ENCODE assay signal across 8 cellular contexts in the genomic region with DNA sequence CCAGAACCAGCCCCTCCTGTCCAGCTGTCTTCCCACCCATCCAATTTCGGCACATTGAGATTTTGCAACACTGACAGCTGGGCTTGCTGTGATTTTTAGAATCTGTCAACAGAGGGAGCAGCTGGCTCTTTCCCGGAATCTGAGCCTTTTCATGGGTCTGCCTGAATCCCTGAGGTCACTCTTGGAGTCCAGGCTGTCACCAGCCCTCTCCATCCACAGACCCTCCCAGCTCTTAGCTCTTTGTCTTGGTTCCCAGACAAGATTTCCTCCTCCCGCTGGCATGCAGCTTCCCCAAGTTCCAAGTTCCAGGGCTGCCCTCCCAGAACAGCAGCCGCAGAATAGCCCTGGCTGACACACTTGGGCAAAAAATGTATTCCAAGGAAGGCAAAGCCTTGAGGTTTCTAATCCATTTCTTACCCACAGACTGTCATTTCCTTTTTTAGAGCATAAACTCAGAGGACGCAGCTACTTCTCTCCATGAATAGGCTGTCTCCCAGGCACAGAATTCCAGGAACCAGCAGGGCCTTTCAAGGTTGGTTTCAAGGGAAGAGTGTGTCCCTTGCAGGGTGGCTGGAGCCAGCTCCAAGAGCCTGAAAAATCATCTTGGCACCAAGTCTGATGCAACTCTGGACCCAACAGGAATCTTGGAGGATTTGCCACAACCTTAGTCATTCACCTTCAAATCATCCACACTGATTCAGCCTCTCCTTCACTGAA. TPM values are rescaled to one million over a fixed set of nuclear protein-coding genes. Genes with fewer than 3 reads are reported as not detected.
A peak's percentile ranks its signal among the peaks of the same experiment; 100 is the strongest.
DNase-seq lines count a peak whose midpoint lies in the region; ATAC-seq and TF ChIP-seq lines count a peak whose summit lies in the region.

No MANE protein-coding gene starts in this region.

- peaks cover 26% of the 10 kb centered on the region for H3F3A ChIP-seq in GM23248 (ENCODE audit: insufficient read depth)

- no peak for TF ChIP-seq POLR2A in sigmoid colon (IDR thresholded peaks at IDR 0.05)

- H3K9ac ChIP-seq in GM23248 = peak overlapping the region; percentile 47; the same call in 1 of the 2 replicates

- ATAC-seq in activated naive CD4-positive, alpha-beta T cell treated with anti-CD3 and anti-CD28 coated beads, Interleukin-2, amount 50 U/mL, for 72 hours = no peak

- DNase-seq in GM23248 = peak; percentile 71
- DNase-seq in SW480 (ENCODE audit: low spot score) = peak; percentile 43
- peak; percentile 63 to 64 for DNase-seq in cardiac muscle cell (ENCODE audit: low read depth in 1 of 2, low spot score in 1 of 2)
- no peak for DNase-seq in sigmoid colon
- no peak for DNase-seq in germinal center (ENCODE audit: low spot score)
- DNase-seq in stimulated activated CD4-positive, alpha-beta T cell treated with anti-CD3 and anti-CD28 coated beads, Interleukin-4, amount 100 ng/mL, for 24 hours = no peak
- DNase-seq in activated naive CD4-positive, alpha-beta T cell treated with anti-CD3 and anti-CD28 coated beads, Interleukin-2, amount 50 U/mL, for 72 hours (ENCODE audit: low spot score in 2 of 2) = no peak
- DNase-seq in stimulated activated CD4-positive, alpha-beta T cell treated with anti-CD3 and anti-CD28 coated beads, Interleukin-2, amount 100 ng/mL, for 24 hours = no peak

- H2AFZ ChIP-seq in GM23248 = peak overlapping the region; percentile 78

- TF ChIP-seq EP300 in sigmoid colon (IDR thresholded peaks at IDR 0.05) = no peak

- no peaks in the 10 kb centered on the region for H4K20me1 ChIP-seq in GM23248 (ENCODE audit: insufficient read depth)

- no peaks in the 10 kb centered on the region for H3K79me2 ChIP-seq in GM23248 (ENCODE audit: insufficient read depth)

- H3K36me3 Mint-ChIP-seq in activated naive CD4-positive, alpha-beta T cell treated with anti-CD3 and anti-CD28 coated beads, Interleukin-2, amount 50 U/mL, for 72 hours = no peaks in the 10 kb centered on the region

- peak overlapping the region; percentile 33; the same call in 1 of the 2 replicates for H3K4me3 ChIP-seq in GM23248
- H3K4me3 ChIP-seq in cardiac muscle cell = no peak overlapping the region
- no peak overlapping the region for H3K4me3 ChIP-seq in sigmoid colon

- H3K9me2 ChIP-seq in GM23248 (ENCODE audit: insufficient read depth) = no peaks in the 10 kb centered on the region

- peak overlapping the region; percentile 76 for H3K27ac ChIP-seq in GM23248
- H3K27ac ChIP-seq in cardiac muscle cell = no peak overlapping the region
- peak overlapping the region; percentile 29 to 68 (median 37) for H3K27ac ChIP-seq in sigmoid colon

- peak overlapping the region; percentile 38 for H3K4me2 ChIP-seq in GM23248 (ENCODE audit: unreplicated experiment)

- H3K9me3 ChIP-seq in GM23248 (ENCODE audit: low read depth) (no peaks in the 10 kb centered on the region), cardiac muscle cell (ENCODE audit: low read depth) (no peaks in the 10 kb centered on the region), sigmoid colon (no peaks in the 10 kb centered on the region)

- H3K4me1 ChIP-seq in GM23248 (ENCODE audit: insufficient read depth) (peaks cover 20% of the 10 kb centered on the region), cardiac muscle cell (ENCODE audit: low read depth) (no peaks in the 10 kb centered on the region), sigmoid colon (peaks cover 0 to 12% (median 6%) of the 10 kb centered on the region in 4 donors)

- in situ Hi-C loops in GM23248 (cut with MboI) = no loop called here

- WGBS in GM23248 (ENCODE audit: low coverage in 1 of 2, low lambda C conversion rate in 2 of 2, missing lambda C conversion rate in 2 of 2), 2 experiments = 3 to 7% methylated on average over 5 of the region's 5 CpGs
- WGBS in sigmoid colon, 2 donors = 40 to 42% methylated on average over 5 of the region's 5 CpGs

- TF ChIP-seq CTCF in cardiac muscle cell (IDR thresholded peaks at IDR 0.05; ENCODE audit: low read depth, low read length) = peak; percentile 63
- TF ChIP-seq CTCF in sigmoid colon (IDR thresholded peaks at IDR 0.05) = no peak

- H3K9me3 Mint-ChIP-seq in activated naive CD4-positive, alpha-beta T cell treated with anti-CD3 and anti-CD28 coated beads, Interleukin-2, amount 50 U/mL, for 72 hours = no peaks in the 10 kb centered on the region

- H3K36me3 ChIP-seq in GM23248 (ENCODE audit: low read depth) = no peaks in the 10 kb centered on the region
- no peaks in the 10 kb centered on the region for H3K36me3 ChIP-seq in cardiac muscle cell
- no peaks in the 10 kb centered on the region for H3K36me3 ChIP-seq in sigmoid colon

- intact Hi-C loops in sigmoid colon (cut with DNase I) = no loop called here

- H3K27ac Mint-ChIP-seq in activated naive CD4-positive, alpha-beta T cell treated with anti-CD3 and anti-CD28 coated beads, Interleukin-2, amount 50 U/mL, for 72 hours = no peak overlapping the region

- H3K27me3 ChIP-seq in GM23248 (replicated peaks; ENCODE audit: insufficient read depth) (no peaks in the 10 kb centered on the region), cardiac muscle cell (peaks cover 6% of the 10 kb centered on the region), sigmoid colon (peaks cover 0 to 5% (median 0%) of the 10 kb centered on the region in 3 donors)

RNA-seq across cellular contexts. Expression of a gene that starts 7.1 kb away (rescaled TPM):
- total RNA-seq in GM23248 (2014; rRNA removed; shearing (Covaris generic)) = not detected in 2 replicates
- polyA plus RNA-seq in GM23248 (2016; fragmentation: Nextera tagmentation; extraction: Ambion mirVana) (not detected in 2 replicates), cardiac muscle cell (not detected in 2 replicates), sigmoid colon (10 to 100 TPM; 12.6 to 15.3 (median 14.9) TPM)
- total RNA-seq in cardiac muscle cell (not detected in 2 replicates), sigmoid colon (under 1 TPM in 2 of 4 donors, not detected in 2; 0.41 to 0.83 TPM)
- total RNA-seq in activated naive CD4-positive, alpha-beta T cell treated with anti-CD3 and anti-CD28 coated beads, Interleukin-2, amount 50 U/mL, for 72 hours = under 1 TPM in 1 of 2 donors, not detected in 1; 0.23 TPM

RNA-seq across cellular contexts. Expression of a gene that starts 25.4 kb away (rescaled TPM):
- not detected in 2 replicates for total RNA-seq in GM23248 (2014; rRNA removed; shearing (Covaris generic))
- polyA plus RNA-seq in GM23248 (2016; fragmentation: Nextera tagmentation; extraction: Ambion mirVana) (not detected in 2 replicates), cardiac muscle cell (not detected in 2 replicates), sigmoid colon (not detected)
- total RNA-seq in cardiac muscle cell (not detected in 2 replicates), sigmoid colon (not detected)
- total RNA-seq in activated naive CD4-positive, alpha-beta T cell treated with anti-CD3 and anti-CD28 coated beads, Interleukin-2, amount 50 U/mL, for 72 hours = under 1 TPM in 1 of 2 donors, not detected in 1; 0.12 TPM

Comparison
In these comparisons a context has a peak if more than half of its experiments do, and no peak if none do; other contexts are left out.
1. DNase-seq: peak in GM23248 (single experiment), SW480 (single experiment) and cardiac muscle cell (2 of 2); none in sigmoid colon (single experiment), germinal center (single experiment), stimulated activated CD4-positive, alpha-beta T cell treated with anti-CD3 and anti-CD28 coated beads, Interleukin-4, amount 100 ng/mL, for 24 hours (single experiment), activated naive CD4-positive, alpha-beta T cell treated with anti-CD3 and anti-CD28 coated beads, Interleukin-2, amount 50 U/mL, for 72 hours (0 of 2) and stimulated activated CD4-positive, alpha-beta T cell treated with anti-CD3 and anti-CD28 coated beads, Interleukin-2, amount 100 ng/mL, for 24 hours (0 of 2).